ENCODE assay signal across 34 cellular contexts in the genomic region with DNA sequence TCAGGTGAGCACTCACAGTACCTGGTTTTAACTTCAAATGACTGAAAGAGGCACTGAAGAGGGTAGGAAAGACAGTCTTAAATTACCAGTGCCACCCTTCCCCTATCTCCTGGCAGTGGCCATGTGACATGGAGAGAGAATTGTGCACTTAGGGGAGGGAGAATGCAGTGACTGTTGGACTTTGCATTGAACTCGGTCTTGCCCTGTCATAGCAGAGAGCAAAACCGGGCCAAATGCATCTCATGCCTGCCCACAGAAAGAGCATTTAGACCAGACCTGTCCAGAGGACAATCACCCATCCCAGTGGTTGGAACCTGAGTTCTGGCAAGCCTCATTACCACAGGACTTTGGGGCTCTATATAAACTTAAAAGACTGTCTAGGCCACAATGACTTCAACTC.
"Had no signal": no experiment of that assay in that cellular context is flagged by ENCODE, and none has a peak within 500 bp of the region (broad histone marks: within the 10 kb centered on the region; RNA-seq: fewer than 3 reads in every experiment).

No MANE protein-coding gene starts in this region.

- H3K4me3 ChIP-seq: adrenal gland, body of pancreas, breast epithelium had no signal

- H3K27me3 ChIP-seq: adrenal gland, body of pancreas, brain microvascular endothelial cell, breast epithelium had no signal

- H3K36me3 ChIP-seq: adrenal gland, brain microvascular endothelial cell, breast epithelium had no signal

- ATAC-seq: activated CD8-positive, alpha-beta T cell treated with anti-CD3 and anti-CD28 coated beads for 36 hours; activated naive CD4-positive, alpha-beta T cell treated with anti-CD3 and anti-CD28 coated beads, Interleukin-2, amount 50 U/mL, for 72 hours; activated T-cell treated with anti-CD3 and anti-CD28 coated beads, Interleukin-2, amount 50 U/mL, for 4 hours; activated T-cell treated with anti-CD3 and anti-CD28 coated beads, Interleukin-2, amount 50 U/mL, for 72 hours; activated T-helper 17 cell treated with anti-CD3 and anti-CD28 coated beads, Interleukin-2, amount 50 U/mL, for 72 hours; body of pancreas had no signal

- H3K4me1 ChIP-seq: adrenal gland, body of pancreas, breast epithelium had no signal

- H3K9me3 ChIP-seq: adrenal gland, body of pancreas, breast epithelium had no signal

- DNase-seq: activated B cell treated with CpG ODN at 0.5 μM for 24 hours; activated CD4-positive, alpha-beta memory T cell treated with anti-CD3 and anti-CD28 coated beads for 36 hours; activated CD4-positive, alpha-beta T cell treated with anti-CD3 and anti-CD28 coated beads for 4 hours; activated CD4-positive, alpha-beta T cell treated with anti-CD3 and anti-CD28 coated beads, Interleukin-2, amount 10 ng/mL, durations not matched to agents 24 days and 14 days; activated CD4-positive, alpha-beta T cell treated with anti-CD3 and anti-CD28 coated beads, Interleukin-2, amount 50 U/mL, for 1 hour; activated CD4-positive, alpha-beta T cell treated with anti-CD3 and anti-CD28 coated beads, Interleukin-2, amount 50 U/mL, for 4 hours; activated CD4-positive, CD25-positive, alpha-beta regulatory T cell treated with anti-CD3 and anti-CD28 coated beads, Interleukin-2, amount 50 U/mL, for 72 hours; activated CD8-positive, alpha-beta memory T cell treated with anti-CD3 and anti-CD28 coated beads, Interleukin-2, amount 50 U/mL, for 4 hours; activated CD8-positive, alpha-beta T cell treated with anti-CD3 and anti-CD28 coated beads for 36 hours; activated effector memory CD4-positive, alpha-beta T cell treated with anti-CD3 and anti-CD28 coated beads, Interleukin-2, amount 50 U/mL, for 16 hours; activated gamma-delta T cell treated with Interleukin-2 at 50 U/mL for 16 hours; activated naive CD4-positive, alpha-beta T cell; activated naive CD4-positive, alpha-beta T cell treated with anti-CD3 and anti-CD28 coated beads for 36 hours; activated naive CD4-positive, alpha-beta T cell treated with anti-CD3 and anti-CD28 coated beads, Interleukin-2, amount 50 U/mL, for 16 hours; activated naive CD8-positive, alpha-beta T cell treated with anti-CD3 and anti-CD28 coated beads for 36 hours; activated T-cell treated with anti-CD3 and anti-CD28 coated beads for 4 hours; activated T-cell treated with anti-CD3 and anti-CD28 coated beads, Interleukin-2, amount 50 U/mL, for 1 hour; activated T-cell treated with anti-CD3 and anti-CD28 coated beads, Interleukin-2, amount 50 U/mL, for 4 hours; activated T-cell treated with anti-CD3 and anti-CD28 coated beads, Interleukin-2, amount 50 U/mL, for 72 hours; adrenal gland; amniotic stem cell; aorta; body of pancreas; brain microvascular endothelial cell; central memory CD4-positive, alpha-beta T cell; cerebellar nuclear complex; T-helper 1 cell; T-helper 2 cell; T-helper 9 cell had no signal

- H3K27ac ChIP-seq: adrenal gland, body of pancreas, brain microvascular endothelial cell, breast epithelium, VCaP had no signal

- FAIRE-seq: astrocyte had no signal
